8 cellular contexts compared by ENCODE assay signal in the genomic region with DNA sequence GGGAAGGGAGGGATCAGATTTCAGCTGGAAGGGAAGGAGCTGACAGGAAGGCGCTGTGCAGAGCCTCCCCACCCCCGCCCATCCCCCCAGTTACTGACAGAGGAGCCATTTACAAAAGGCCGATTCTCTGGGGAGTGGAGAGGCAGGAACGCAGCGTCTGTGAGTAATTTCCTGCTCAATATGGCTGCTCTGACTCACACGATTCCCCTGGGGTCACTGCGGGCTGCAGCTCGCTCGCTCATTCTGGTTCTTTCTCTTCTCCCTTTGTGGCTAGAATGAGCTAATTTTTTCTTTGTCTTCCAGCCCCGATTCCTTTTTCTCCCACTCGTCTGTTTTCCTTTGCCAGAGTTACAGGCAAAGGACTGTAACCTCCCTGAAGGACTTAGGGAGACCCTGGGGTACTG. TPM values are rescaled to one million over a fixed set of nuclear protein-coding genes. Genes with fewer than 3 reads are reported as not detected.
DNase-seq lines count a peak whose midpoint lies in the region; ATAC-seq, FAIRE-seq and TF ChIP-seq lines count a peak whose summit lies in the region.

No MANE protein-coding gene starts in this region.

- ATAC-seq in GM18505 (IDR thresholded peaks at IDR 0.05; ENCODE audit: unreplicated experiment) (peak; percentile 43), HG03045 (IDR thresholded peaks at IDR 0.05; ENCODE audit: unreplicated experiment) (peak; percentile 55), WTC11 (peak; percentile 58)

- H3K27me3 ChIP-seq in bronchial epithelial cell (ENCODE audit: control insufficient read depth, insufficient read depth, low read length), result no peaks in the 10 kb centered on the region

- H3K4me3 Mint-ChIP-seq in WTC11, result peak overlapping the region; percentile 66
- H3K4me3 Mint-ChIP-seq in immature natural killer cell, result peak overlapping the region; percentile 79 to 87 (median 84)

- peak; percentile 44 for TF ChIP-seq POLR2A in GM18505 (IDR thresholded peaks at IDR 0.05; ENCODE audit: borderline replicate concordance, extremely low read depth, insufficient read depth, insufficient read length)

- H3K36me3 Mint-ChIP-seq in WTC11, result peaks cover 28% of the 10 kb centered on the region
- peaks cover 3 to 16% (median 4%) of the 10 kb centered on the region in 3 donors for H3K36me3 Mint-ChIP-seq in immature natural killer cell

- H3K9me3 Mint-ChIP-seq in WTC11, result no peaks in the 10 kb centered on the region
- H3K9me3 Mint-ChIP-seq in immature natural killer cell, result no peaks in the 10 kb centered on the region

- H3K27me3 Mint-ChIP-seq in WTC11 (ENCODE audit: low read depth) (no peaks in the 10 kb centered on the region), immature natural killer cell (ENCODE audit: low read depth in 3 of 3) (peaks cover 0 to 6% (median 0%) of the 10 kb centered on the region in 3 donors)

- H3K4me1 Mint-ChIP-seq in WTC11 (peaks cover 62% of the 10 kb centered on the region), immature natural killer cell (peaks cover 22 to 33% of the 10 kb centered on the region in 2 donors)

- peak; percentile 98 for DNase-seq in NCI-H2107 treated with DMSO at 0.1 percent for 48 hours (lab: John Stamatoyannopoulos, UW; ENCODE audit: unreplicated experiment)
- peak; percentile 70 for DNase-seq in WTC11 (ENCODE audit: low spot score)
- peak; percentile 97 for DNase-seq in bronchial epithelial cell (ENCODE audit: low read depth)
- peak; percentile 72 to 75 (median 73) for DNase-seq in immature natural killer cell
- DNase-seq in stimulated activated CD4-positive, alpha-beta T cell treated with anti-CD3 and anti-CD28 coated beads, Interleukin-12 subunit alpha, Interleukin-12 subunit beta, amount 100 ng/mL, for 24 hours (ENCODE audit: low read depth in 2 of 2), result peak; percentile 54 to 75
- no peak for DNase-seq in cortex of kidney (lab: John Stamatoyannopoulos, UW)

- H3K4me3 ChIP-seq in bronchial epithelial cell (ENCODE audit: low read depth, low read length), result peak overlapping the region; percentile 40

- FAIRE-seq in bronchial epithelial cell (lab: Jason Lieb, UNC), result peak; percentile 88

- H3K27ac Mint-ChIP-seq in WTC11 (peak overlapping the region; percentile 97), immature natural killer cell (peak overlapping the region; percentile 88 to 96 (median 94))

- POLR2A ChIA-PET in WTC11 (lab: Charles Lee), result interaction anchor here (0.7 to 1.8 kb wide), 12 partner anchors 8 to 484 kb away, joined by 3 to 9 read pairs (median 5); a partner anchor contains a TSS

- CTCF ChIA-PET in WTC11 (lab: Charles Lee), result interaction anchor here (0.6 to 9.5 kb wide), 36 partner anchors 8 to 558 kb away, joined by 3 to 345 read pairs (median 4); a partner anchor contains a TSS

- TF ChIP-seq CTCF in WTC11 (IDR thresholded peaks at IDR 0.05) (no peak), bronchial epithelial cell (IDR thresholded peaks at IDR 0.05; ENCODE audit: insufficient read depth, low read length, severe bottlenecking) (no peak)

- peaks cover 20% of the 10 kb centered on the region for H3K36me3 ChIP-seq in bronchial epithelial cell (ENCODE audit: control insufficient read depth, insufficient read depth, low read length)

TF ChIP-seq in WTC11, 78 proteins besides CTCF, POLR2A, EP300 and RAD21:
- TF ChIP-seq EMX1 (CRISPR knock-in tag; IDR thresholded peaks at IDR 0.05) (no peak), MXD4 (CRISPR knock-in tag; IDR thresholded peaks at IDR 0.05; ENCODE audit: borderline replicate concordance) (no peak), FOXK1 (CRISPR knock-in tag; IDR thresholded peaks at IDR 0.05) (peak; percentile 60; the same call in 1 of the 2 replicates), TP53 (CRISPR knock-in tag; IDR thresholded peaks at IDR 0.05) (no peak), ZNF138 (CRISPR knock-in tag; conservative IDR thresholded peaks at IDR 0.05) (no peak), HMGA2 (CRISPR knock-in tag; IDR thresholded peaks at IDR 0.05) (no peak), FOXP1 (CRISPR knock-in tag; IDR thresholded peaks at IDR 0.05; ENCODE audit: borderline replicate concordance) (no peak), ESRRA (CRISPR knock-in tag; IDR thresholded peaks at IDR 0.05; ENCODE audit: borderline replicate concordance) (no peak), GTF2I (CRISPR knock-in tag; conservative IDR thresholded peaks at IDR 0.05) (no peak), ETV6 (CRISPR knock-in tag; IDR thresholded peaks at IDR 0.05) (peak; percentile 21; the same call in 1 of the 2 replicates)
- TF ChIP-seq, protein P1, sequence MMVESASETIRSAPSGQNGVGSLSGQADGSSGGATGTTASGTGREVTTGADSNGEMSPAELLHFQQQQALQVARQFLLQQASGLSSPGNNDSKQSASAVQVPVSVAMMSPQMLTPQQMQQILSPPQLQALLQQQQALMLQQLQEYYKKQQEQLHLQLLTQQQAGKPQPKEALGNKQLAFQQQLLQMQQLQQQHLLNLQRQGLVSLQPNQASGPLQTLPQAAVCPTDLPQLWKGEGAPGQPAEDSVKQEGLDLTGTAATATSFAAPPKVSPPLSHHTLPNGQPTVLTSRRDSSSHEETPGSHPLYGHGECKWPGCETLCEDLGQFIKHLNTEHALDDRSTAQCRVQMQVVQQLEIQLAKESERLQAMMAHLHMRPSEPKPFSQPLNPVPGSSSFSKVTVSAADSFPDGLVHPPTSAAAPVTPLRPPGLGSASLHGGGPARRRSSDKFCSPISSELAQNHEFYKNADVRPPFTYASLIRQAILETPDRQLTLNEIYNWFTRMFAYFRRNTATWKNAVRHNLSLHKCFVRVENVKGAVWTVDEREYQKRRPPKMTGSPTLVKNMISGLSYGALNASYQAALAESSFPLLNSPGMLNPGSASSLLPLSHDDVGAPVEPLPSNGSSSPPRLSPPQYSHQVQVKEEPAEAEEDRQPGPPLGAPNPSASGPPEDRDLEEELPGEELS (CRISPR knock-in tag; IDR thresholded peaks at IDR 0.05), result no peak
- TF ChIP-seq, protein P2, sequence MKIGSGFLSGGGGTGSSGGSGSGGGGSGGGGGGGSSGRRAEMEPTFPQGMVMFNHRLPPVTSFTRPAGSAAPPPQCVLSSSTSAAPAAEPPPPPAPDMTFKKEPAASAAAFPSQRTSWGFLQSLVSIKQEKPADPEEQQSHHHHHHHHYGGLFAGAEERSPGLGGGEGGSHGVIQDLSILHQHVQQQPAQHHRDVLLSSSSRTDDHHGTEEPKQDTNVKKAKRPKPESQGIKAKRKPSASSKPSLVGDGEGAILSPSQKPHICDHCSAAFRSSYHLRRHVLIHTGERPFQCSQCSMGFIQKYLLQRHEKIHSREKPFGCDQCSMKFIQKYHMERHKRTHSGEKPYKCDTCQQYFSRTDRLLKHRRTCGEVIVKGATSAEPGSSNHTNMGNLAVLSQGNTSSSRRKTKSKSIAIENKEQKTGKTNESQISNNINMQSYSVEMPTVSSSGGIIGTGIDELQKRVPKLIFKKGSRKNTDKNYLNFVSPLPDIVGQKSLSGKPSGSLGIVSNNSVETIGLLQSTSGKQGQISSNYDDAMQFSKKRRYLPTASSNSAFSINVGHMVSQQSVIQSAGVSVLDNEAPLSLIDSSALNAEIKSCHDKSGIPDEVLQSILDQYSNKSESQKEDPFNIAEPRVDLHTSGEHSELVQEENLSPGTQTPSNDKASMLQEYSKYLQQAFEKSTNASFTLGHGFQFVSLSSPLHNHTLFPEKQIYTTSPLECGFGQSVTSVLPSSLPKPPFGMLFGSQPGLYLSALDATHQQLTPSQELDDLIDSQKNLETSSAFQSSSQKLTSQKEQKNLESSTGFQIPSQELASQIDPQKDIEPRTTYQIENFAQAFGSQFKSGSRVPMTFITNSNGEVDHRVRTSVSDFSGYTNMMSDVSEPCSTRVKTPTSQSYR (CRISPR knock-in tag; IDR thresholded peaks at IDR 0.05), result peak; percentile 90; the same call in 1 of the 2 replicates

RNA-seq across cellular contexts. Expression of a gene that starts 28.8 kb away (rescaled TPM):
- total RNA-seq in WTC11 (2021) (181 to 186 TPM (median 186 TPM) in 3 replicates), bronchial epithelial cell (39.5 and 76.0 TPM in 2 replicates)
- 10 to 100 TPM; 16.8 to 19.1 (median 19.0) TPM for polyA plus RNA-seq in immature natural killer cell

RNA-seq across cellular contexts. Expression of a gene that starts 29.4 kb away (rescaled TPM):
- total RNA-seq in WTC11 (2021), result 17.2 to 19.1 TPM (median 17.5 TPM) in 3 replicates
- 13.7 and 40.2 TPM in 2 replicates for total RNA-seq in bronchial epithelial cell
- polyA plus RNA-seq in immature natural killer cell, result 10 to 100 TPM in 2 of 3 donors, 1 to 10 TPM in 1; 9.8 to 22.4 (median 16.7) TPM

RNA-seq across cellular contexts. Expression of a gene that starts 38.1 kb away (rescaled TPM):
- total RNA-seq in WTC11 (2021) (4.6 to 5.9 TPM (median 5.1 TPM) in 3 replicates), bronchial epithelial cell (15.7 and 19.5 TPM in 2 replicates)
- 1 to 10 TPM in 1 of 3 donors, under 1 TPM in 2; 0.15 to 1.1 (median 0.16) TPM for polyA plus RNA-seq in immature natural killer cell

RNA-seq across cellular contexts. Expression of a gene that starts 59.1 kb away (rescaled TPM):
- total RNA-seq in WTC11 (2021) (30.4 to 35.6 TPM (median 32.7 TPM) in 3 replicates), bronchial epithelial cell (10.0 and 10.8 TPM in 2 replicates)
- 10 to 100 TPM in 2 of 3 donors, 1 to 10 TPM in 1; 9.0 to 13.1 (median 12.9) TPM for polyA plus RNA-seq in immature natural killer cell
